In genomic region chr7:29972315-29972669, GRCh38 we compare ENCODE assay signal across 31 cellular contexts.
"Had no signal": no experiment of that assay in that cellular context is flagged by ENCODE, and none has a peak within 500 bp of the region (broad histone marks: within the 10 kb centered on the region; RNA-seq: fewer than 3 reads in every experiment).

No MANE protein-coding gene starts in this region.

- H3K4me3 ChIP-seq: cardiac muscle cell had no signal

- H3K27ac Mint-ChIP-seq: activated B cell treated with CpG ODN at 0.5 μM for 24 hours; activated CD4-positive, alpha-beta memory T cell treated with anti-CD3 and anti-CD28 coated beads for 36 hours; activated naive CD8-positive, alpha-beta T cell treated with anti-CD3 and anti-CD28 coated beads for 36 hours had no signal

- FAIRE-seq: RCC 7860 had no signal

- H3K36me3 ChIP-seq: cardiac muscle cell had no signal

- DNase-seq: activated B cell treated with CpG ODN at 0.5 μM for 24 hours; activated CD4-positive, alpha-beta memory T cell treated with anti-CD3 and anti-CD28 coated beads for 36 hours; activated CD4-positive, alpha-beta T cell treated with anti-CD3 and anti-CD28 coated beads for 4 hours; activated CD4-positive, alpha-beta T cell treated with anti-CD3 and anti-CD28 coated beads, Interleukin-2, amount 50 U/mL, for 1 hour; activated CD4-positive, CD25-positive, alpha-beta regulatory T cell treated with anti-CD3 and anti-CD28 coated beads, Interleukin-2, amount 50 U/mL, for 72 hours; activated CD8-positive, alpha-beta memory T cell treated with anti-CD3 and anti-CD28 coated beads, Interleukin-2, amount 50 U/mL, for 4 hours; activated effector memory CD4-positive, alpha-beta T cell treated with Interleukin-2 at 50 U/mL for 16 hours; activated naive CD4-positive, alpha-beta T cell treated with anti-CD3 and anti-CD28 coated beads, Interleukin-2, amount 50 U/mL, for 16 hours; activated naive CD8-positive, alpha-beta T cell treated with anti-CD3 and anti-CD28 coated beads for 36 hours; activated T-cell treated with anti-CD3 and anti-CD28 coated beads, Interleukin-2, amount 50 U/mL, for 48 hours; amniotic stem cell; aorta; NCI-H1105; NCI-H1417 treated with DMSO at 0.1 percent for 48 hours; NCI-H1694; NCI-H1930; NCI-H2081 treated with DMSO at 0.1 percent for 48 hours; NCI-H524 treated with DMSO at 0.1 percent for 48 hours; NK-92 treated with Interleukin-12 subunit alpha and Interleukin-12 subunit beta, amount 100 ng/mL, for 24 hours; PC-3; SIG-M5; SW 1271; T-helper 1 cell; T-helper 2 cell; T-helper 9 cell had no signal

- H3K36me3 Mint-ChIP-seq: activated CD4-positive, alpha-beta memory T cell treated with anti-CD3 and anti-CD28 coated beads for 36 hours had no signal

- H3K4me3 Mint-ChIP-seq: activated B cell treated with CpG ODN at 0.5 μM for 24 hours; activated CD4-positive, alpha-beta memory T cell treated with anti-CD3 and anti-CD28 coated beads for 36 hours; activated naive CD8-positive, alpha-beta T cell treated with anti-CD3 and anti-CD28 coated beads for 36 hours had no signal

- ATAC-seq: PC-3, Right ventricle myocardium inferior, SK-N-SH treated with all-trans-retinoic acid at 6 μM for 48 hours had no signal

- H3K27me3 Mint-ChIP-seq: activated B cell treated with CpG ODN at 0.5 μM for 24 hours; activated naive CD8-positive, alpha-beta T cell treated with anti-CD3 and anti-CD28 coated beads for 36 hours had no signal

- H3K27ac ChIP-seq: cardiac muscle cell, RWPE1, VCaP had no signal

- H3K27me3 ChIP-seq: cardiac muscle cell had no signal

- H3K9me3 Mint-ChIP-seq: activated B cell treated with CpG ODN at 0.5 μM for 24 hours; activated CD4-positive, alpha-beta memory T cell treated with anti-CD3 and anti-CD28 coated beads for 36 hours; activated naive CD8-positive, alpha-beta T cell treated with anti-CD3 and anti-CD28 coated beads for 36 hours had no signal
